26 cellular contexts compared by ENCODE assay signal in the genomic region with DNA sequence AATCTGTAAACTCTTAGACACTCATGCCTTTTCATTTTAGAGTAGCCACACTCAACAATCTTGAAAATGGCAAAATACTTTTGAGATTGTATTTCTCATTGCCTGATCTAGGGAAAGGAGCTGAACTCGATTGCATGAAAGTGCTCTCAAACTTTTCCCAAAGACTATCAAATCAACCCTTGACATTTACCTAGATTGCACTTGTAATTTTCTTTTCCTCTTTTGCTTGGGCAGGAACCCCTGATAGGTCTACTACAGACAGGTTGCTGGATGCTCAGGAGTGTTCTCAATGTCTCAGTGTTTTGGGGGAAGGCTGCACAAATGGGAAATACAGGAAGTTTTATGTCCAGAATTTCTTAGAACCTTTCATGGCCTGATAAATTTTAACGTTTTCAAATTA.
"Had no signal": no experiment of that assay in that cellular context is flagged by ENCODE, and none has a peak within 500 bp of the region (broad histone marks: within the 10 kb centered on the region; RNA-seq: fewer than 3 reads in every experiment).

No MANE protein-coding gene starts in this region.

- H3K4me1 ChIP-seq: stomach, testis, thyroid gland, tibial artery, tibial nerve, transverse colon, upper lobe of right lung, uterus, vagina had no signal

- H3K9me3 ChIP-seq: suprapubic skin, testis, thoracic aorta, thyroid gland, tibial artery, tibial nerve, transverse colon, upper lobe of left lung, upper lobe of right lung, uterus, vagina had no signal

- H3K27me3 ChIP-seq: stomach, suprapubic skin, testis, thyroid gland, tibial artery, tibial nerve, transverse colon, upper lobe of left lung, upper lobe of right lung, uterus, vagina had no signal

- ATAC-seq: stimulated activated effector memory CD8-positive, alpha-beta T cell treated with anti-CD3 and anti-CD28 coated beads, Interleukin-12 subunit alpha, Interleukin-12 subunit beta, amount 100 ng/mL, for 72 hours; stimulated activated memory B cell treated with anti-CD40 and anti-IgM and Interleukin-4, amounts not matched to agents 10 μg/mL and 1 μg/mL and 100 μg/mL, for 72 hours; stimulated activated naive B cell treated with anti-CD40 and anti-IgM and Interleukin-4, amounts not matched to agents 10 μg/mL and 1 μg/mL and 100 μg/mL, for 72 hours; stimulated activated naive CD8-positive, alpha-beta T cell treated with anti-CD3 and anti-CD28 coated beads, Interleukin-15, amount 100 ng/mL, for 72 hours; stimulated activated naive CD8-positive, alpha-beta T cell treated with anti-CD3 and anti-CD28 coated beads, Interleukin-15, Interleukin-2, amounts not matched to agents 100 U/mL and 50 U/mL, for 24 hours; upper lobe of right lung had no signal

- DNase-seq: stimulated activated CD4-positive, alpha-beta T cell treated with anti-CD3 and anti-CD28 coated beads, Interleukin-2, amount 100 ng/mL, for 48 hours; stimulated activated CD4-positive, alpha-beta T cell treated with anti-CD3 and anti-CD28 coated beads, Interleukin-4, amount 100 ng/mL, for 1 hour; stimulated activated CD4-positive, alpha-beta T cell treated with anti-CD3 and anti-CD28 coated beads, Interleukin-4, amount 100 ng/mL, for 24 hours; stimulated activated CD4-positive, alpha-beta T cell treated with anti-CD3 and anti-CD28 coated beads, Interleukin-4, amount 100 ng/mL, for 4 hours; stimulated activated CD8-positive, alpha-beta memory T cell treated with anti-CD3 and anti-CD28 coated beads, Interleukin-4, amount 100 ng/mL, for 48 hours; stimulated activated naive B cell treated with anti-CD40 and anti-IgM and Interleukin-4, amounts not matched to agents 10 μg/mL and 1 μg/mL and 100 μg/mL, for 72 hours; stimulated activated naive CD4-positive, alpha-beta T cell; stimulated activated naive CD4-positive, alpha-beta T cell treated with Interleukin-2 at 50 U/mL for 16 hours; stimulated activated naive CD8-positive, alpha-beta T cell treated with anti-CD3 and anti-CD28 coated beads, Interleukin-15, amount 100 ng/mL, for 72 hours; stimulated activated naive CD8-positive, alpha-beta T cell treated with anti-CD3 and anti-CD28 coated beads, Interleukin-15, Interleukin-2, amounts not matched to agents 100 U/mL and 50 U/mL, for 24 hours; stomach; substantia nigra; testis; thyroid gland; tibial artery; transverse colon; trophoblast cell; upper lobe of left lung; upper lobe of right lung; uterus had no signal

- H3K27ac ChIP-seq: stomach, suprapubic skin, testis, thoracic aorta, thyroid gland, tibial artery, tibial nerve, transverse colon, upper lobe of left lung, upper lobe of right lung, uterus, vagina had no signal

- H3K4me3 ChIP-seq: stomach, suprapubic skin, testis, thoracic aorta, thyroid gland, tibial artery, tibial nerve, transverse colon, upper lobe of left lung, upper lobe of right lung, uterus, vagina had no signal

- H3K36me3 ChIP-seq: stomach, suprapubic skin, thoracic aorta, thyroid gland, tibial artery, tibial nerve, transverse colon, upper lobe of left lung, upper lobe of right lung, uterus, vagina had no signal
